22 cellular contexts compared by ENCODE assay signal in the genomic region with DNA sequence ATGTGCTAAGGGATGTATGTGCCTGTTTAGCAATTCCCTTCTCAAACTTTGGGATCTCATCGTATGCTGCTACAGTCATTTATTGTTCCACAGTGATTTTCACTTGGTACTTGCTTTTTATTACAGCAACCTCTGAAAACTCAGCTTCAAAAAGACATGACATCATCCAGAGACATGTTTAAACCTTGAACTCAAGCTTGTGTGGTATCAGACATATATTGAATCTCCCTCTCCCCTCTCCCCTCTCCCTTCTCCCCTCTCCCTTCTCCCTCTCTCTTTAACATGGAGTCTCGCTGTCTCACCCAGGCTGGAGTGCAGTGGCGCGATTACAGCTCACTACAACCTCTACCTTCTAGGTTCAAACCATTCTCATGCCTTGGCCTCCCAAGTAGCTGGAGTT. TPM values are rescaled to one million over a fixed set of nuclear protein-coding genes. Genes with fewer than 3 reads are reported as not detected.
DNase-seq lines count a peak whose midpoint lies in the region; ATAC-seq, FAIRE-seq and TF ChIP-seq lines count a peak whose summit lies in the region.
"Had no signal": no experiment of that assay in that cellular context is flagged by ENCODE, and none has a peak within 500 bp of the region (broad histone marks: within the 10 kb centered on the region; RNA-seq: fewer than 3 reads in every experiment).

No MANE protein-coding gene starts in this region.

- H4K20me1 ChIP-seq in HepG2 (ENCODE audit: insufficient read depth, low read length), result no peaks in the 10 kb centered on the region

- H3K4me2 ChIP-seq in HepG2 (ENCODE audit: low read depth, low read length), result peak overlapping the region; percentile 34
- H3K4me2 ChIP-seq: GM23338 had no signal

- H3K4me1 Mint-ChIP-seq in activated T-helper 17 cell treated with anti-CD3 and anti-CD28 coated beads, Interleukin-2, amount 50 U/mL, for 72 hours, result peaks cover 5% of the 10 kb centered on the region
- peaks cover 21 to 42% of the 10 kb centered on the region in 2 donors for H3K4me1 Mint-ChIP-seq in stimulated activated naive B cell treated with anti-CD40 and anti-IgM and Interleukin-4, amounts not matched to agents 10 μg/mL and 1 μg/mL and 100 μg/mL, for 72 hours

- H3K27ac ChIP-seq in HepG2 (ENCODE audit: extremely low read length, insufficient read depth, low read length) (no peak overlapping the region), right lobe of liver (no peak overlapping the region), neutrophil (peak overlapping the region; percentile 33)

- 74% methylated on average over 4 of the region's 4 CpGs for WGBS in HepG2 (ENCODE audit: low lambda C conversion rate)
- WGBS in right lobe of liver (ENCODE audit: insufficient coverage, low coverage, low lambda C conversion rate, missing lambda C conversion rate), result 74% methylated on average over 4 of the region's 4 CpGs

- POLR2A ChIA-PET in HepG2 (lab: Yijun Ruan, JAX), result interaction anchor here (1.3 kb wide), 1 partner anchor 19 kb away, joined by 4 read pairs; the partner anchor contains the start of gene TUT4

- H3K9me3 ChIP-seq in HepG2 (ENCODE audit: low read length) (no peaks in the 10 kb centered on the region), right lobe of liver (no peaks in the 10 kb centered on the region), neutrophil (no peaks in the 10 kb centered on the region)

- H2AFZ ChIP-seq in HepG2 (ENCODE audit: low read length), result no peak overlapping the region
- H2AFZ ChIP-seq: GM23338 had no signal

- no peaks in the 10 kb centered on the region for H3K27me3 Mint-ChIP-seq in activated T-helper 17 cell treated with anti-CD3 and anti-CD28 coated beads, Interleukin-2, amount 50 U/mL, for 72 hours
- H3K27me3 Mint-ChIP-seq in stimulated activated naive B cell treated with anti-CD40 and anti-IgM and Interleukin-4, amounts not matched to agents 10 μg/mL and 1 μg/mL and 100 μg/mL, for 72 hours, result no peaks in the 10 kb centered on the region
- H3K27me3 Mint-ChIP-seq: CD4-positive, alpha-beta memory T cell had no signal

- no peak overlapping the region for H3K27ac Mint-ChIP-seq in activated T-helper 17 cell treated with anti-CD3 and anti-CD28 coated beads, Interleukin-2, amount 50 U/mL, for 72 hours
- peak overlapping the region; percentile 45 for H3K27ac Mint-ChIP-seq in stimulated activated naive B cell treated with anti-CD40 and anti-IgM and Interleukin-4, amounts not matched to agents 10 μg/mL and 1 μg/mL and 100 μg/mL, for 72 hours
- H3K27ac Mint-ChIP-seq: GM23338, H9, HFFc6 had no signal

- H3K36me3 Mint-ChIP-seq in activated T-helper 17 cell treated with anti-CD3 and anti-CD28 coated beads, Interleukin-2, amount 50 U/mL, for 72 hours (ENCODE audit: low read depth), result no peaks in the 10 kb centered on the region
- no peaks in the 10 kb centered on the region for H3K36me3 Mint-ChIP-seq in stimulated activated naive B cell treated with anti-CD40 and anti-IgM and Interleukin-4, amounts not matched to agents 10 μg/mL and 1 μg/mL and 100 μg/mL, for 72 hours
- H3K36me3 Mint-ChIP-seq: CD4-positive, alpha-beta memory T cell had no signal

- peak overlapping the region; percentile 47 for H3K4me3 Mint-ChIP-seq in activated T-helper 17 cell treated with anti-CD3 and anti-CD28 coated beads, Interleukin-2, amount 50 U/mL, for 72 hours
- no peak overlapping the region for H3K4me3 Mint-ChIP-seq in stimulated activated naive B cell treated with anti-CD40 and anti-IgM and Interleukin-4, amounts not matched to agents 10 μg/mL and 1 μg/mL and 100 μg/mL, for 72 hours
- H3K4me3 Mint-ChIP-seq: CD4-positive, alpha-beta memory T cell; GM23338; H9; HFFc6 had no signal

- TF ChIP-seq POLR2A in HepG2 (IDR thresholded peaks at IDR 0.05; ENCODE audit: insufficient read depth in 1 of 2, low read depth in 2 of 2, low read length in 2 of 2), result no peak
- no peak for TF ChIP-seq POLR2A in right lobe of liver (IDR thresholded peaks at IDR 0.05)

- intact Hi-C loops in HepG2 (cut with micrococcal nuclease; ENCODE audit: unreplicated experiment) (no loop called here), right lobe of liver (cut with DNase I) (no loop called here)

- in situ Hi-C loops in HepG2 (cut with HindIII; ENCODE audit: extremely low pct_ligation_motif_present, low pct_unique_long_range_greater_than_20kb), result no loop called here

- no peak for FAIRE-seq in HepG2 (lab: Jason Lieb, UNC)
- FAIRE-seq: GM12891, GM18507 had no signal

- H3K27me3 ChIP-seq in HepG2 (ENCODE audit: control insufficient read depth in 1 of 2, insufficient read depth in 2 of 2, low read length in 2 of 2), result no peaks in the 10 kb centered on the region; a peak in 1 of 5 replicates
- no peaks in the 10 kb centered on the region for H3K27me3 ChIP-seq in right lobe of liver
- H3K27me3 ChIP-seq in neutrophil, result no peaks in the 10 kb centered on the region

- H3K36me3 ChIP-seq in HepG2 (replicated peaks in 1 of 2; ENCODE audit: control insufficient read depth in 1 of 2, insufficient read depth in 2 of 2, low read length in 2 of 2), result no peaks in the 10 kb centered on the region
- no peaks in the 10 kb centered on the region for H3K36me3 ChIP-seq in right lobe of liver
- no peaks in the 10 kb centered on the region for H3K36me3 ChIP-seq in neutrophil

- no peaks in the 10 kb centered on the region for H3K79me2 ChIP-seq in HepG2 (ENCODE audit: insufficient read depth, low read length)

- peaks cover 10% of the 10 kb centered on the region for H3K4me1 ChIP-seq in HepG2 (ENCODE audit: insufficient read depth, low read length)
- H3K4me1 ChIP-seq in right lobe of liver, result no peaks in the 10 kb centered on the region
- H3K4me1 ChIP-seq in neutrophil (ENCODE audit: control insufficient read depth in 1 of 2, insufficient read depth in 1 of 2, low read depth in 1 of 2, low read length in 1 of 2), result peaks cover 26 to 33% of the 10 kb centered on the region in 2 experiments

- H3K9ac ChIP-seq in HepG2 (ENCODE audit: insufficient read depth, low read depth, low read length), result no peak overlapping the region

- H3K4me3 ChIP-seq in HepG2 (replicated peaks in 1 of 3; ENCODE audit: insufficient read depth in 1 of 3, low read depth in 2 of 3, low read length in 3 of 3) (no peak overlapping the region; a peak in 1 of 6 replicates), right lobe of liver (no peak overlapping the region), neutrophil (ENCODE audit: low read depth in 1 of 2, low read length in 1 of 2) (no peak overlapping the region)
- H3K4me3 ChIP-seq: GM23338 had no signal

- no peaks in the 10 kb centered on the region for H3K9me3 Mint-ChIP-seq in activated T-helper 17 cell treated with anti-CD3 and anti-CD28 coated beads, Interleukin-2, amount 50 U/mL, for 72 hours
- no peaks in the 10 kb centered on the region for H3K9me3 Mint-ChIP-seq in stimulated activated naive B cell treated with anti-CD40 and anti-IgM and Interleukin-4, amounts not matched to agents 10 μg/mL and 1 μg/mL and 100 μg/mL, for 72 hours
- H3K9me3 Mint-ChIP-seq: CD4-positive, alpha-beta memory T cell; GM23338; H9; HFFc6 had no signal

- TF ChIP-seq EP300 in HepG2 (IDR thresholded peaks at IDR 0.05; ENCODE audit: low read depth in 2 of 2, low read length in 2 of 2) (no peak), HepG2 (CRISPR knock-in tag; IDR thresholded peaks at IDR 0.05; ENCODE audit: borderline replicate concordance) (no peak)

- ATAC-seq in HepG2, result no peak
- no peak for ATAC-seq in right lobe of liver
- ATAC-seq in activated T-helper 17 cell treated with anti-CD3 and anti-CD28 coated beads, Interleukin-2, amount 50 U/mL, for 72 hours (replicated peaks), result no peak
- no peak for ATAC-seq in stimulated activated naive B cell treated with anti-CD40 and anti-IgM and Interleukin-4, amounts not matched to agents 10 μg/mL and 1 μg/mL and 100 μg/mL, for 72 hours (replicated peaks)
- no peak for ATAC-seq in HG03045 (IDR thresholded peaks at IDR 0.05; ENCODE audit: unreplicated experiment)
- ATAC-seq: GM23338 had no signal

- TF ChIP-seq RAD21 in HepG2 (CRISPR knock-in tag; IDR thresholded peaks at IDR 0.05), result no peak

- TF ChIP-seq CTCF in HepG2 (CRISPR knock-in tag; IDR thresholded peaks at IDR 0.05) (no peak), right lobe of liver (IDR thresholded peaks at IDR 0.05) (no peak), neutrophil (IDR thresholded peaks at IDR 0.05) (no peak)

- BruUV-seq in HepG2 (replicated peaks; lab: Mats Ljungman, UMichigan), result no TSS peak

- DNase-seq in HepG2 (ENCODE audit: low spot score) (no peak), right lobe of liver (no peak), hypothalamus (lab: John Stamatoyannopoulos, UW) (no peak), iPS-NIHi11 (ENCODE audit: low spot score) (no peak)
- no peak for DNase-seq in stimulated activated naive B cell treated with anti-CD40 and anti-IgM and Interleukin-4, amounts not matched to agents 10 μg/mL and 1 μg/mL and 100 μg/mL, for 72 hours
- DNase-seq: C1 segment of cervical spinal cord; Calu3; CD4-positive, alpha-beta memory T cell; COR-L47; DMS53; DMS79 treated with DMSO at 0.1 percent for 48 hours; GF-D8; H9; HFFc6 had no signal

- CTCF ChIA-PET in HepG2 (lab: Yijun Ruan, JAX; ENCODE audit: low intra/inter-chr PET ratio, low total read pairs), result no interaction called here

RNA-seq across cellular contexts. Expression of gene TUT4, which starts 19.5 kb away (rescaled TPM):
- total RNA-seq in HepG2 (2016; rRNA removed; fragmentation: Illumina TruSeq; extraction: Trizol), result 44.7 and 47.8 TPM in 2 replicates
- 31.1 and 33.0 TPM in 2 replicates for total RNA-seq in HepG2 (2016; cell fraction: cytosol; rRNA removed; fragmentation: Illumina TruSeq; extraction: Trizol; ENCODE audit: low read depth)
- 42.5 and 43.3 TPM in 2 replicates for total RNA-seq in HepG2 (2016; cell fraction: insoluble cytoplasmic fraction; rRNA removed; fragmentation: Illumina TruSeq; extraction: Trizol)
- 26.5 and 32.0 TPM in 2 replicates for total RNA-seq in HepG2 (2016; cell fraction: membrane; rRNA removed; fragmentation: Illumina TruSeq; extraction: Trizol)
- total RNA-seq in HepG2 (2016; cell fraction: nucleus; rRNA removed; fragmentation: Illumina TruSeq; extraction: Trizol), result 84.6 and 87.9 TPM in 2 replicates
- 52.8 and 53.5 TPM in 2 replicates for polyA plus RNA-seq in HepG2 (2011; rRNA removed)
- 17.7 and 21.7 TPM in 2 replicates for polyA plus RNA-seq in HepG2 (2011; cell fraction: cytosol; rRNA removed)
- polyA plus RNA-seq in HepG2 (2011; cell fraction: nucleus; rRNA removed), result 158 and 159 TPM in 2 replicates
- 49.2 and 50.3 TPM in 2 replicates for polyA plus RNA-seq in HepG2 (2012)
- 1.9 and 2.0 TPM in 2 replicates for polyA plus RNA-seq in HepG2 (2016; cell fraction: cytosol; fragmentation: Illumina TruSeq; extraction: Trizol; ENCODE audit: low read depth)
- 40.8 and 44.0 TPM in 2 replicates for polyA plus RNA-seq in HepG2 (2016; cell fraction: insoluble cytoplasmic fraction; fragmentation: Illumina TruSeq; extraction: Trizol; ENCODE audit: low read depth)
- polyA plus RNA-seq in HepG2 (2016; cell fraction: membrane; fragmentation: Illumina TruSeq; extraction: Trizol; ENCODE audit: low read depth), result 5.7 and 9.2 TPM in 2 replicates
- 169 and 172 TPM in 2 replicates for polyA plus RNA-seq in HepG2 (2016; cell fraction: nucleus; fragmentation: Illumina TruSeq; extraction: Trizol; ENCODE audit: insufficient read depth, low read depth)
- polyA minus RNA-seq in HepG2 (2011; rRNA and poly(A)+ RNA removed; ENCODE audit: low replicate concordance), result 33.2 and 43.4 TPM in 2 replicates
- polyA minus RNA-seq in HepG2 (2011; cell fraction: cytosol; rRNA and poly(A)+ RNA removed), result 22.4 and 27.4 TPM in 2 replicates
- 128 and 167 TPM in 2 replicates for polyA minus RNA-seq in HepG2 (2011; cell fraction: nucleus; rRNA and poly(A)+ RNA removed)
- 10 to 100 TPM; 16.1 to 33.0 (median 22.8) TPM for total RNA-seq in right lobe of liver
- total RNA-seq in activated T-helper 17 cell treated with anti-CD3 and anti-CD28 coated beads, Interleukin-2, amount 50 U/mL, for 72 hours, result 100 to 1,000 TPM in 1 of 2 donors, 10 to 100 TPM in 1; 66.6 to 111 TPM

RNA-seq across cellular contexts. Expression of gene GPX7, which starts 29.8 kb away (rescaled TPM):
- total RNA-seq in HepG2 (2016; rRNA removed; fragmentation: Illumina TruSeq; extraction: Trizol) (10.5 and 14.1 TPM in 2 replicates), right lobe of liver (1 to 10 TPM; 1.6 to 4.3 (median 2.7) TPM)
- total RNA-seq in HepG2 (2016; cell fraction: cytosol; rRNA removed; fragmentation: Illumina TruSeq; extraction: Trizol; ENCODE audit: low read depth), result 8.7 and 9.3 TPM in 2 replicates
- total RNA-seq in HepG2 (2016; cell fraction: insoluble cytoplasmic fraction; rRNA removed; fragmentation: Illumina TruSeq; extraction: Trizol), result 9.7 and 15.2 TPM in 2 replicates
- 13.8 and 16.2 TPM in 2 replicates for total RNA-seq in HepG2 (2016; cell fraction: membrane; rRNA removed; fragmentation: Illumina TruSeq; extraction: Trizol)
- 10.8 and 12.2 TPM in 2 replicates for total RNA-seq in HepG2 (2016; cell fraction: nucleus; rRNA removed; fragmentation: Illumina TruSeq; extraction: Trizol)
- polyA plus RNA-seq in HepG2 (2011; rRNA removed), result 16.2 and 17.2 TPM in 2 replicates
- polyA plus RNA-seq in HepG2 (2011; cell fraction: cytosol; rRNA removed), result 16.8 and 17.0 TPM in 2 replicates
- polyA plus RNA-seq in HepG2 (2011; cell fraction: nucleus; rRNA removed), result 8.6 and 8.7 TPM in 2 replicates
- polyA plus RNA-seq in HepG2 (2012), result 6.8 and 8.6 TPM in 2 replicates
- polyA plus RNA-seq in HepG2 (2016; cell fraction: cytosol; fragmentation: Illumina TruSeq; extraction: Trizol; ENCODE audit: low read depth), result 11.6 and 12.7 TPM in 2 replicates
- polyA plus RNA-seq in HepG2 (2016; cell fraction: insoluble cytoplasmic fraction; fragmentation: Illumina TruSeq; extraction: Trizol; ENCODE audit: low read depth), result 11.0 and 12.6 TPM in 2 replicates
- 14.9 and 18.3 TPM in 2 replicates for polyA plus RNA-seq in HepG2 (2016; cell fraction: membrane; fragmentation: Illumina TruSeq; extraction: Trizol; ENCODE audit: low read depth)
- 22.5 and 22.7 TPM in 2 replicates for polyA plus RNA-seq in HepG2 (2016; cell fraction: nucleus; fragmentation: Illumina TruSeq; extraction: Trizol; ENCODE audit: insufficient read depth, low read depth)
- polyA minus RNA-seq in HepG2 (2011; rRNA and poly(A)+ RNA removed; ENCODE audit: low replicate concordance), result 14.0 TPM in 1 of 2 replicates, not detected in the other
- 7.2 and 8.1 TPM in 2 replicates for polyA minus RNA-seq in HepG2 (2011; cell fraction: cytosol; rRNA and poly(A)+ RNA removed)
- polyA minus RNA-seq in HepG2 (2011; cell fraction: nucleus; rRNA and poly(A)+ RNA removed), result 3.7 and 3.9 TPM in 2 replicates
- 10 to 100 TPM; 14.0 to 20.5 TPM for total RNA-seq in activated T-helper 17 cell treated with anti-CD3 and anti-CD28 coated beads, Interleukin-2, amount 50 U/mL, for 72 hours
- total RNA-seq: A172, Calu3, G401 had no signal
